ENCODE assay signal across 1 cellular context in the genomic region with DNA sequence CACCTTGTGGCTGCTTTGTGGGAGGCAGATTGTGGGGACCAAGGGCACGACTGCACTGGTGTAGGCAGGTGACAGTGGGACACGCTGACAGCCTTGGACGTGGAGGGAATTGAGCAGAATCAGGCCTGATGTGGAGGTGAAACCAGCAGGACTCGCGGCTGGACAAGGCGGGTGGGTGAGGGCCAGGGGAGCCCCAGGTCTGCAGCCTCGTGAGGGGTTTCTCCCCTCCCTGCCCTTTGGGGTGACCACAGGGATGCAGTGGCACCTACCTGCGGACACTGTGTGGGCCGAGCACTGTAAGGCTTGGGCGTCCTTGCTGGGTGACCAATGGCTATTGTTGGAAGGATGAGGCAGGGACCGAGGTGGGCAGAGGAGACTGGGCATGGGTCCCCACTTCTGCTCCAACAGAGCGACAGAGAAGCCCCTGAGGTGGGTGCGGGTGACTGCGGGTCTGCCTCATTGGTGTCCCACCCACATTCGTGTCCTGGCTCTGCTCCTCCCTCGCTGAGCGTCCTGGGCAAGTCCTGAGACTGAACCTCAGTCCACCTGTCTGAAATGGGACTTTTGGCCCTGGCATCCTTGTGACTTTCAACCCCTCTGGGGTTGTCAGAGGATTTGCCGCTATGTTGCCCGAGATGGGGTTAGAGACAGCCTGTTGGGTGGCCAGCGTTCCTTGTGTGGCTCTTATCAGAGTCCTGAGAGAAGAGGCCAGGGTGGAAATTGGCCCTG.
TF ChIP-seq lines count a peak whose summit lies in the region.

No MANE protein-coding gene starts in this region.

TF ChIP-seq in SK-N-SH, 30 proteins besides CTCF, POLR2A, EP300 and RAD21:
- TF ChIP-seq, protein P1, sequence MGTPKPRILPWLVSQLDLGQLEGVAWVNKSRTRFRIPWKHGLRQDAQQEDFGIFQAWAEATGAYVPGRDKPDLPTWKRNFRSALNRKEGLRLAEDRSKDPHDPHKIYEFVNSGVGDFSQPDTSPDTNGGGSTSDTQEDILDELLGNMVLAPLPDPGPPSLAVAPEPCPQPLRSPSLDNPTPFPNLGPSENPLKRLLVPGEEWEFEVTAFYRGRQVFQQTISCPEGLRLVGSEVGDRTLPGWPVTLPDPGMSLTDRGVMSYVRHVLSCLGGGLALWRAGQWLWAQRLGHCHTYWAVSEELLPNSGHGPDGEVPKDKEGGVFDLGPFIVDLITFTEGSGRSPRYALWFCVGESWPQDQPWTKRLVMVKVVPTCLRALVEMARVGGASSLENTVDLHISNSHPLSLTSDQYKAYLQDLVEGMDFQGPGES (IDR thresholded peaks at IDR 0.05; ENCODE audit: low read depth, low read length), result no peak
- TF ChIP-seq CHD2 (IDR thresholded peaks at IDR 0.05; ENCODE audit: low read length, partially characterized antibody) (no peak), MEF2A (IDR thresholded peaks at IDR 0.05; ENCODE audit: borderline replicate concordance, low read depth) (no peak), FOXM1 (IDR thresholded peaks at IDR 0.05; ENCODE audit: low read depth) (no peak), FOSL2 (IDR thresholded peaks at IDR 0.05; ENCODE audit: borderline replicate concordance, low read depth) (no peak), SIN3A (IDR thresholded peaks at IDR 0.05; ENCODE audit: borderline replicate concordance, low read depth, low read length) (no peak), ELF1 (IDR thresholded peaks at IDR 0.05) (no peak)
- TF ChIP-seq, protein P2, sequence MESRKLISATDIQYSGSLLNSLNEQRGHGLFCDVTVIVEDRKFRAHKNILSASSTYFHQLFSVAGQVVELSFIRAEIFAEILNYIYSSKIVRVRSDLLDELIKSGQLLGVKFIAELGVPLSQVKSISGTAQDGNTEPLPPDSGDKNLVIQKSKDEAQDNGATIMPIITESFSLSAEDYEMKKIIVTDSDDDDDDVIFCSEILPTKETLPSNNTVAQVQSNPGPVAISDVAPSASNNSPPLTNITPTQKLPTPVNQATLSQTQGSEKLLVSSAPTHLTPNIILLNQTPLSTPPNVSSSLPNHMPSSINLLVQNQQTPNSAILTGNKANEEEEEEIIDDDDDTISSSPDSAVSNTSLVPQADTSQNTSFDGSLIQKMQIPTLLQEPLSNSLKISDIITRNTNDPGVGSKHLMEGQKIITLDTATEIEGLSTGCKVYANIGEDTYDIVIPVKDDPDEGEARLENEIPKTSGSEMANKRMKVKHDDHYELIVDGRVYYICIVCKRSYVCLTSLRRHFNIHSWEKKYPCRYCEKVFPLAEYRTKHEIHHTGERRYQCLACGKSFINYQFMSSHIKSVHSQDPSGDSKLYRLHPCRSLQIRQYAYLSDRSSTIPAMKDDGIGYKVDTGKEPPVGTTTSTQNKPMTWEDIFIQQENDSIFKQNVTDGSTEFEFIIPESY (IDR thresholded peaks at IDR 0.05; ENCODE audit: borderline replicate concordance, low read depth), result no peak
- TF ChIP-seq, protein P3, sequence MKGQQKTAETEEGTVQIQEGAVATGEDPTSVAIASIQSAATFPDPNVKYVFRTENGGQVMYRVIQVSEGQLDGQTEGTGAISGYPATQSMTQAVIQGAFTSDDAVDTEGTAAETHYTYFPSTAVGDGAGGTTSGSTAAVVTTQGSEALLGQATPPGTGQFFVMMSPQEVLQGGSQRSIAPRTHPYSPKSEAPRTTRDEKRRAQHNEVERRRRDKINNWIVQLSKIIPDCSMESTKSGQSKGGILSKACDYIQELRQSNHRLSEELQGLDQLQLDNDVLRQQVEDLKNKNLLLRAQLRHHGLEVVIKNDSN (IDR thresholded peaks at IDR 0.05; ENCODE audit: borderline replicate concordance, low read depth), result no peak
- TF ChIP-seq, protein P4, sequence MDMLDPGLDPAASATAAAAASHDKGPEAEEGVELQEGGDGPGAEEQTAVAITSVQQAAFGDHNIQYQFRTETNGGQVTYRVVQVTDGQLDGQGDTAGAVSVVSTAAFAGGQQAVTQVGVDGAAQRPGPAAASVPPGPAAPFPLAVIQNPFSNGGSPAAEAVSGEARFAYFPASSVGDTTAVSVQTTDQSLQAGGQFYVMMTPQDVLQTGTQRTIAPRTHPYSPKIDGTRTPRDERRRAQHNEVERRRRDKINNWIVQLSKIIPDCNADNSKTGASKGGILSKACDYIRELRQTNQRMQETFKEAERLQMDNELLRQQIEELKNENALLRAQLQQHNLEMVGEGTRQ (IDR thresholded peaks at IDR 0.05; ENCODE audit: borderline replicate concordance, low read depth, low read length), result no peak
